In genomic region chr3:160613661-160614060, GRCh38 we compare ENCODE assay signal across 22 cellular contexts. TPM values are rescaled to one million over a fixed set of nuclear protein-coding genes. Genes with fewer than 3 reads are reported as not detected.
DNase-seq lines count a peak whose midpoint lies in the region; ATAC-seq, FAIRE-seq and TF ChIP-seq lines count a peak whose summit lies in the region.
"Had no signal": no experiment of that assay in that cellular context is flagged by ENCODE, and none has a peak within 500 bp of the region (broad histone marks: within the 10 kb centered on the region; RNA-seq: fewer than 3 reads in every experiment).

No MANE protein-coding gene starts in this region.

- WGBS in K562 (ENCODE audit: insufficient coverage, low coverage, missing lambda C conversion rate), result 0% methylated on average over 1 of the region's 1 CpG

- no peaks in the 10 kb centered on the region for H3K4me1 ChIP-seq in K562 (replicated peaks in 1 of 2; ENCODE audit: control insufficient read depth in 2 of 2, insufficient read depth in 2 of 2, low read length in 2 of 2)
- peaks cover 24% of the 10 kb centered on the region for H3K4me1 ChIP-seq in foreskin keratinocyte
- H3K4me1 ChIP-seq: BLaER1 treated with 17β-estradiol and CSF1 and Interleukin-3, amounts not matched to agents 10 nM and 100 nM had no signal

- TF ChIP-seq RAD21 in K562 (CRISPR knock-in tag; conservative IDR thresholded peaks at IDR 0.05 in 1 of 2, IDR thresholded peaks at IDR 0.05 in 1 of 2), result no peak

- no peak for FAIRE-seq in K562 (lab: Jason Lieb, UNC)
- FAIRE-seq: A549, D721Med, G401.6, GM12891, GM19239 had no signal

- POLR2A ChIA-PET in K562 (lab: Yijun Ruan, JAX), result no interaction called here
- POLR2A ChIA-PET in activated CD8-positive, alpha-beta T cell treated with anti-CD3 and anti-CD28 coated beads, Interleukin-2, amount 10 ng/mL, durations not matched to agents 7 days and 5 days (lab: Charles Lee), result no interaction called here

- H3K4me2 ChIP-seq in K562 (ENCODE audit: insufficient read depth, low read length), result no peak overlapping the region
- H3K4me2 ChIP-seq: A549; BLaER1 treated with 17β-estradiol and CSF1 and Interleukin-3, amounts not matched to agents 10 nM and 100 nM had no signal

- H3K4me3 ChIP-seq in K562, result no peak overlapping the region
- H3K4me3 ChIP-seq: A549; BLaER1 treated with 17β-estradiol and CSF1 and Interleukin-3, amounts not matched to agents 10 nM and 100 nM had no signal

- peak; percentile 34 for DNase-seq in NOMO-1 treated with DMSO at 0.1 percent for 48 hours (lab: John Stamatoyannopoulos, UW; ENCODE audit: unreplicated experiment)
- DNase-seq in NOMO-1 treated with dmso at 0.1 percent for 144 hours (lab: John Stamatoyannopoulos, UW; ENCODE audit: unreplicated experiment), result no peak
- DNase-seq in AML-193 (lab: John Stamatoyannopoulos, UW), result peak; percentile 51 to 57
- DNase-seq in K562 (ENCODE audit: extremely low read depth in 1 of 4, low spot score in 3 of 4), result no peak
- peak; percentile 37 to 62 for DNase-seq in foreskin keratinocyte
- DNase-seq in cerebellar nuclear complex (lab: John Stamatoyannopoulos, UW), result no peak
- no peak for DNase-seq in activated CD8-positive, alpha-beta T cell treated with anti-CD3 and anti-CD28 coated beads, Interleukin-2, amount 10 ng/mL, durations not matched to agents 7 days and 5 days
- DNase-seq in OCI-M1 (lab: John Stamatoyannopoulos, UW), result no peak
- DNase-seq: Caco-2; Calu3; CD4-positive, alpha-beta T cell; CD8-positive, alpha-beta T cell; DMS79 treated with DMSO at 0.1 percent for 48 hours; GF-D8 had no signal

- CTCF ChIA-PET in K562 (lab: Yijun Ruan, JAX; ENCODE audit: low intra/inter-chr PET ratio), result no interaction called here
- CTCF ChIA-PET in activated CD8-positive, alpha-beta T cell treated with anti-CD3 and anti-CD28 coated beads, Interleukin-2, amount 10 ng/mL, durations not matched to agents 7 days and 5 days (lab: Charles Lee), result no interaction called here

- H4K20me1 ChIP-seq in K562 (replicated peaks; ENCODE audit: control insufficient read depth, insufficient read depth, low read length), result no peaks in the 10 kb centered on the region
- H4K20me1 ChIP-seq: BLaER1 treated with 17β-estradiol and CSF1 and Interleukin-3, amounts not matched to agents 10 nM and 100 nM had no signal

- H3K4me3 Mint-ChIP-seq in activated CD8-positive, alpha-beta T cell treated with anti-CD3 and anti-CD28 coated beads, Interleukin-2, amount 10 ng/mL, durations not matched to agents 7 days and 5 days, result no peak overlapping the region
- H3K4me3 Mint-ChIP-seq: CD4-positive, alpha-beta T cell; CD8-positive, alpha-beta T cell had no signal

- no peak for TF ChIP-seq EP300 in K562 (IDR thresholded peaks at IDR 0.05; ENCODE audit: low read length)

- no peaks in the 10 kb centered on the region for H3K36me3 Mint-ChIP-seq in activated CD8-positive, alpha-beta T cell treated with anti-CD3 and anti-CD28 coated beads, Interleukin-2, amount 10 ng/mL, durations not matched to agents 7 days and 5 days (ENCODE audit: low read depth)
- H3K36me3 Mint-ChIP-seq: CD8-positive, alpha-beta T cell had no signal

- no peak overlapping the region for H2AFZ ChIP-seq in K562 (ENCODE audit: low read depth, low read length)

- no peaks in the 10 kb centered on the region for H3K9me3 Mint-ChIP-seq in activated CD8-positive, alpha-beta T cell treated with anti-CD3 and anti-CD28 coated beads, Interleukin-2, amount 10 ng/mL, durations not matched to agents 7 days and 5 days (ENCODE audit: insufficient read depth)
- H3K9me3 Mint-ChIP-seq: CD4-positive, alpha-beta T cell; CD8-positive, alpha-beta T cell had no signal

- no peak overlapping the region for H3K27ac Mint-ChIP-seq in activated CD8-positive, alpha-beta T cell treated with anti-CD3 and anti-CD28 coated beads, Interleukin-2, amount 10 ng/mL, durations not matched to agents 7 days and 5 days
- H3K27ac Mint-ChIP-seq: CD4-positive, alpha-beta T cell; CD8-positive, alpha-beta T cell had no signal

- H3K27me3 ChIP-seq in K562 (ENCODE audit: control insufficient read depth in 2 of 2, insufficient read depth in 2 of 2, low read length in 2 of 2), result no peaks in the 10 kb centered on the region; a peak in 2 of 5 replicates
- H3K27me3 ChIP-seq in foreskin keratinocyte, result no peaks in the 10 kb centered on the region
- H3K27me3 ChIP-seq: BLaER1 treated with 17β-estradiol and CSF1 and Interleukin-3, amounts not matched to agents 10 nM and 100 nM had no signal

- H3K27ac ChIP-seq in K562 (ENCODE audit: extremely low read depth, low read depth, low read length) (no peak overlapping the region), foreskin keratinocyte (no peak overlapping the region)
- H3K27ac ChIP-seq: 22Rv1; A549; BLaER1 treated with 17β-estradiol and CSF1 and Interleukin-3, amounts not matched to agents 10 nM and 100 nM; C4-2B had no signal

- in situ Hi-C loops in K562 (cut with MboI), result no loop called here

- no peaks in the 10 kb centered on the region for H3K9me1 ChIP-seq in K562 (ENCODE audit: control insufficient read depth, insufficient read depth, low read length)

- peaks cover 17% of the 10 kb centered on the region for H3K27me3 Mint-ChIP-seq in activated CD8-positive, alpha-beta T cell treated with anti-CD3 and anti-CD28 coated beads, Interleukin-2, amount 10 ng/mL, durations not matched to agents 7 days and 5 days (ENCODE audit: low read depth)

- ATAC-seq in K562 (no peak), foreskin keratinocyte (peak; percentile 42)
- ATAC-seq in activated CD8-positive, alpha-beta T cell treated with anti-CD3 and anti-CD28 coated beads, Interleukin-2, amount 10 ng/mL, durations not matched to agents 7 days and 5 days, result no peak
- ATAC-seq: A549; CD8-positive, alpha-beta T cell had no signal

- intact Hi-C loops in K562 (cut with micrococcal nuclease), result no loop called here

- no peaks in the 10 kb centered on the region for H3K4me1 Mint-ChIP-seq in activated CD8-positive, alpha-beta T cell treated with anti-CD3 and anti-CD28 coated beads, Interleukin-2, amount 10 ng/mL, durations not matched to agents 7 days and 5 days (ENCODE audit: low read depth)

- no peaks in the 10 kb centered on the region for H3K9me3 ChIP-seq in K562 (replicated peaks; ENCODE audit: control insufficient read depth, insufficient read depth, low read depth, low read length)
- H3K9me3 ChIP-seq: A549; BLaER1 treated with 17β-estradiol and CSF1 and Interleukin-3, amounts not matched to agents 10 nM and 100 nM; Caco-2 had no signal

- no peaks in the 10 kb centered on the region for H3K36me3 ChIP-seq in K562 (ENCODE audit: control insufficient read depth, insufficient read depth, low read length)
- H3K36me3 ChIP-seq: BLaER1 treated with 17β-estradiol and CSF1 and Interleukin-3, amounts not matched to agents 10 nM and 100 nM had no signal

- no peaks in the 10 kb centered on the region for H3K79me2 ChIP-seq in K562 (ENCODE audit: control insufficient read depth, insufficient read depth, low read length)

- H3K9ac ChIP-seq in K562 (ENCODE audit: insufficient read depth in 1 of 2, low read depth in 2 of 2, low read length in 2 of 2), result no peak overlapping the region
- H3K9ac ChIP-seq: BLaER1 treated with 17β-estradiol and CSF1 and Interleukin-3, amounts not matched to agents 10 nM and 100 nM had no signal

- BruUV-seq in K562 (replicated peaks; lab: Mats Ljungman, UMichigan), result no TSS peak

- TF ChIP-seq CTCF in K562 (IDR thresholded peaks at IDR 0.05 in 2 of 3, conservative IDR thresholded peaks at IDR 0.05 in 1 of 3; ENCODE audit: insufficient read depth in 2 of 3, low read depth in 1 of 3, low read length in 3 of 3), result no peak
- TF ChIP-seq CTCF in foreskin keratinocyte (conservative IDR thresholded peaks at IDR 0.05), result no peak

- no peak for TF ChIP-seq POLR2A in K562 (conservative IDR thresholded peaks at IDR 0.05)

TF ChIP-seq in K562, 482 proteins besides CTCF, POLR2A, EP300 and RAD21 (continues in another document):
- TF ChIP-seq ZNF212 (CRISPR knock-in tag; IDR thresholded peaks at IDR 0.05) (no peak), MAFK (IDR thresholded peaks at IDR 0.05; ENCODE audit: low read length) (0 out of 2 replicates have a peak, but pooled peaks have one; percentile 10)

RNA-seq across cellular contexts. Expression of gene KPNA4, which starts 48.3 kb away (rescaled TPM):
- total RNA-seq in K562 (2011; cell fraction: chromatin; rRNA removed; ENCODE audit: low replicate concordance), result 16.8 and 29.6 TPM in 2 replicates
- 11.3 and 12.6 TPM in 2 replicates for total RNA-seq in K562 (2011; cell fraction: nucleolus; rRNA removed)
- 24.7 and 50.7 TPM in 2 replicates for total RNA-seq in K562 (2011; cell fraction: nucleoplasm; rRNA removed)
- total RNA-seq in K562 (2014; rRNA removed), result 21.1 and 27.2 TPM in 2 replicates
- total RNA-seq in K562 (2014; rRNA removed; fragmentation: Illumina TruSeq; extraction: Trizol), result 48.5 and 54.8 TPM in 2 replicates
- 48.2 and 53.6 TPM in 2 replicates for total RNA-seq in K562 (2015; rRNA removed; fragmentation: Illumina TruSeq; extraction: Trizol)
- total RNA-seq in K562 (2021), result 66.6 and 72.4 TPM in 2 replicates
- polyA plus RNA-seq in K562 (2011; rRNA removed), result 22.0 and 37.4 TPM in 2 replicates
- polyA plus RNA-seq in K562 (2011; cell fraction: cytosol; rRNA removed), result 9.3 and 13.2 TPM in 2 replicates
- polyA plus RNA-seq in K562 (2011; cell fraction: nucleus; rRNA removed), result 9.6 and 10.1 TPM in 2 replicates
- polyA plus RNA-seq in K562 (2012), result 15.1 and 18.6 TPM in 2 replicates
- polyA plus RNA-seq in K562 (2014; fragmentation: Illumina TruSeq; extraction: Trizol), result 29.5 and 34.5 TPM in 2 replicates
- 10 to 100 TPM; 13.9 to 21.0 TPM for polyA plus RNA-seq in K562 (2014; fragmentation: Nextera tagmentation; extraction: Ambion mirVana)
- polyA plus RNA-seq in K562 (2014; rRNA removed), result 19.2 and 20.6 TPM in 2 replicates
- polyA minus RNA-seq in K562 (2011; rRNA and poly(A)+ RNA removed), result 54.6 and 71.4 TPM in 2 replicates
- 53.3 and 85.0 TPM in 2 replicates for polyA minus RNA-seq in K562 (2011; cell fraction: cytosol; rRNA and poly(A)+ RNA removed)
- polyA minus RNA-seq in K562 (2011; cell fraction: nucleus; rRNA and poly(A)+ RNA removed), result 15.9 and 28.3 TPM in 2 replicates
- 52.4 and 55.5 TPM in 2 replicates for total RNA-seq in foreskin keratinocyte
- 13.6 and 15.2 TPM in 2 replicates for polyA plus RNA-seq in foreskin keratinocyte
- 10 to 100 TPM; 36.7 to 46.3 TPM for total RNA-seq in activated CD8-positive, alpha-beta T cell treated with anti-CD3 and anti-CD28 coated beads, Interleukin-2, amount 10 ng/mL, durations not matched to agents 7 days and 5 days

Comparison
In these comparisons a context has a peak if more than half of its experiments do, and no peak if none do; other contexts are left out.
1. DNase-seq: peak in NOMO-1 treated with DMSO at 0.1 percent for 48 hours (single experiment), AML-193 (2 of 2) and foreskin keratinocyte (2 of 2); none in NOMO-1 treated with dmso at 0.1 percent for 144 hours (single experiment), K562 (0 of 4), cerebellar nuclear complex (0 of 2), activated CD8-positive, alpha-beta T cell treated with anti-CD3 and anti-CD28 coated beads, Interleukin-2, amount 10 ng/mL, durations not matched to agents 7 days and 5 days (single experiment) and OCI-M1 (single experiment).